ENCODE assay signal across 2 cellular contexts in genomic region chr2:32274289-32274688, GRCh38.
A peak's percentile ranks its signal among the peaks of the same experiment; 100 is the strongest.
TF ChIP-seq lines count a peak whose summit lies in the region.

No MANE protein-coding gene starts in this region.

TF ChIP-seq in HEK293T, 16 proteins besides CTCF, POLR2A, EP300 and RAD21:
- TF ChIP-seq PKNOX1 (IDR thresholded peaks at IDR 0.05) (0 out of 2 replicates have a peak, but pooled peaks have one; percentile 11), L3MBTL2 (conservative IDR thresholded peaks at IDR 0.05) (no peak)

TF ChIP-seq in GM12878, 131 proteins besides CTCF, POLR2A, EP300 and RAD21 (continued from another document):
- no peak for TF ChIP-seq MYB (IDR thresholded peaks at IDR 0.05; ENCODE audit: borderline replicate concordance, low read depth, low read length)
